In genomic region chr5:1386274-1386717, GRCh38 we compare ENCODE assay signal across 8 cellular contexts. TPM values are rescaled to one million over a fixed set of nuclear protein-coding genes. Genes with fewer than 3 reads are reported as not detected.
DNase-seq lines count a peak whose midpoint lies in the region; ATAC-seq and TF ChIP-seq lines count a peak whose summit lies in the region.

No MANE protein-coding gene starts in this region.

- TF ChIP-seq CTCF in GM10248 (IDR thresholded peaks at IDR 0.05; ENCODE audit: control extremely low read depth, extremely low read depth, low read depth, missing control alignments), result no peak
- no peak for TF ChIP-seq CTCF in HEK293 (tag by site-specific recombination; IDR thresholded peaks at IDR 0.05)

- DNase-seq in GM10248 (ENCODE audit: extremely low spot score), result peak; percentile 67
- DNase-seq in NCI-H128 (lab: John Stamatoyannopoulos, UW; ENCODE audit: unreplicated experiment), result peak; percentile 18
- peak; percentile 76 for DNase-seq in activated CD4-positive, alpha-beta T cell treated with anti-CD3 and anti-CD28 coated beads, Interleukin-2, amount 50 U/mL, for 1 hour
- peak; percentile 68 for DNase-seq in effector CD4-positive, alpha-beta T cell
- peak; percentile 44 to 51 for DNase-seq in stimulated activated CD8-positive, alpha-beta memory T cell treated with anti-CD3 and anti-CD28 coated beads, Interleukin-15, amount 100 ng/mL, for 4 hours (ENCODE audit: low read depth in 2 of 2)

- H3K4me3 ChIP-seq in HEK293 (ENCODE audit: low read depth, low read length) (peak overlapping the region; percentile 40), mesodermal cell (ENCODE audit: extremely low read depth, insufficient read depth, low read length, poor library complexity, severe bottlenecking) (peak overlapping the region; percentile 43)

- CTCF ChIA-PET in GM10248 (lab: Yijun Ruan, JAX) (no interaction called here), HEK293 (lab: Yijun Ruan, JAX) (no interaction called here)

- no peak for ATAC-seq in HG02798 (IDR thresholded peaks at IDR 0.05; ENCODE audit: poor library complexity, unreplicated experiment)

- H3K36me3 ChIP-seq in HEK293 (ENCODE audit: control insufficient read depth in 2 of 2, insufficient read depth in 1 of 2, low read length in 2 of 2) (no peaks in the 10 kb centered on the region), mesodermal cell (ENCODE audit: control insufficient read depth, insufficient read depth, low read length) (no peaks in the 10 kb centered on the region)

- H3K9me3 ChIP-seq in HEK293 (ENCODE audit: control insufficient read depth, insufficient read depth, low read depth, low read length) (no peaks in the 10 kb centered on the region), mesodermal cell (ENCODE audit: control insufficient read depth, low read length) (no peaks in the 10 kb centered on the region)

- POLR2A ChIA-PET in GM10248 (lab: Yijun Ruan, JAX), result no interaction called here
- POLR2A ChIA-PET in HEK293 (lab: Yijun Ruan, JAX), result interaction anchor here (0.5 kb wide), 1 partner anchor 34 kb away, joined by 3 read pairs; no protein-coding TSS in a partner anchor

- H3K27ac ChIP-seq in HEK293 (ENCODE audit: extremely low read depth, low read depth, low read length) (no peak overlapping the region; the same call in 1 of the 2 replicates), mesodermal cell (ENCODE audit: low read depth, low read length, severe bottlenecking) (no peak overlapping the region)

- H3K4me1 ChIP-seq in HEK293 (ENCODE audit: control insufficient read depth, insufficient read depth, low read length) (0 out of 2 replicates have a peak, but pooled peaks cover 3% of the 10 kb centered on the region), mesodermal cell (ENCODE audit: control insufficient read depth, insufficient read depth, low read length, poor library complexity, severe bottlenecking) (no peaks in the 10 kb centered on the region)

- 4 to 5% methylated on average over 30 to 36 of the region's 36 CpGs for WGBS in mesodermal cell (ENCODE audit: insufficient coverage in 2 of 2), 2 experiments

TF ChIP-seq in HEK293, 187 proteins besides CTCF, POLR2A, EP300 and RAD21:
- no peak for TF ChIP-seq ZNF768 (tag by site-specific recombination; IDR thresholded peaks at IDR 0.05)
- no peak for TF ChIP-seq ZNF148 (tag by site-specific recombination; IDR thresholded peaks at IDR 0.05; ENCODE audit: borderline replicate concordance)
- TF ChIP-seq ZNF518A (tag by site-specific recombination; conservative IDR thresholded peaks at IDR 0.05; ENCODE audit: low read depth), result no peak
TF ChIP-seq in HEK293: peak in this region for 0.

RNA-seq across cellular contexts. Expression of gene CLPTM1L, which starts 41.4 kb away (rescaled TPM):
- 105 TPM for polyA plus RNA-seq in mesodermal cell (2013, experiment 1 of 2)
- 97.3 TPM for polyA plus RNA-seq in mesodermal cell (2013, experiment 2 of 2)

RNA-seq across cellular contexts. Expression of gene SLC6A3, which starts 58.9 kb away (rescaled TPM):
- polyA plus RNA-seq in mesodermal cell (2013, experiment 1 of 2), result not detected
- not detected for polyA plus RNA-seq in mesodermal cell (2013, experiment 2 of 2)

Comparison
In these comparisons a context has a peak if more than half of its experiments do, and no peak if none do; other contexts are left out.
1. DNase-seq: peak in every context shown above with its lines; median percentile 76 in activated CD4-positive, alpha-beta T cell treated with anti-CD3 and anti-CD28 coated beads, Interleukin-2, amount 50 U/mL, for 1 hour; 68 in effector CD4-positive, alpha-beta T cell; 67 in GM10248; 48 in stimulated activated CD8-positive, alpha-beta memory T cell treated with anti-CD3 and anti-CD28 coated beads, Interleukin-15, amount 100 ng/mL, for 4 hours; 18 in NCI-H128.